ENCODE assay signal across 19 cellular contexts in genomic region chr4:138407329-138407728, GRCh38.
"Had no signal": no experiment of that assay in that cellular context is flagged by ENCODE, and none has a peak within 500 bp of the region (broad histone marks: within the 10 kb centered on the region; RNA-seq: fewer than 3 reads in every experiment).

No MANE protein-coding gene starts in this region.

- H3K4me1 ChIP-seq: colonic mucosa, gastrocnemius medialis, psoas muscle had no signal

- H3K27ac ChIP-seq: body of pancreas, colonic mucosa, gastrocnemius medialis, ovary, psoas muscle, suprapubic skin, transverse colon had no signal

- FAIRE-seq: TTC549 had no signal

- H3K9me3 Mint-ChIP-seq: activated CD4-positive, alpha-beta memory T cell treated with anti-CD3 and anti-CD28 coated beads for 36 hours; natural killer cell treated with Interleukin-12 subunit alpha and Interleukin-12 subunit beta and Interleukin-15 and Interleukin-18, amount 100 ng/mL, for 72 hours; stimulated activated naive CD8-positive, alpha-beta T cell treated with anti-CD3 and anti-CD28 coated beads, Interleukin-15, amount 100 ng/mL, for 72 hours had no signal

- H3K27me3 Mint-ChIP-seq: activated CD4-positive, alpha-beta memory T cell treated with anti-CD3 and anti-CD28 coated beads for 36 hours; natural killer cell treated with Interleukin-12 subunit alpha and Interleukin-12 subunit beta and Interleukin-15 and Interleukin-18, amount 100 ng/mL, for 72 hours; stimulated activated naive CD8-positive, alpha-beta T cell treated with anti-CD3 and anti-CD28 coated beads, Interleukin-15, amount 100 ng/mL, for 72 hours had no signal

- H3K27me3 ChIP-seq: body of pancreas, colonic mucosa, gastrocnemius medialis, ovary, suprapubic skin, transverse colon had no signal

- H3K4me3 ChIP-seq: body of pancreas, colonic mucosa, gastrocnemius medialis, ovary, psoas muscle, suprapubic skin, transverse colon had no signal

- H3K9me3 ChIP-seq: body of pancreas, colonic mucosa, gastrocnemius medialis, ovary, psoas muscle, suprapubic skin, transverse colon had no signal

- DNase-seq: activated CD4-positive, alpha-beta memory T cell treated with anti-CD3 and anti-CD28 coated beads for 36 hours; activated CD4-positive, alpha-beta T cell treated with anti-CD3 and anti-CD28 coated beads for 4 hours; activated naive CD8-positive, alpha-beta T cell treated with anti-CD3 and anti-CD28 coated beads for 36 hours; body of pancreas; central memory CD4-positive, alpha-beta T cell; colonic mucosa; gastrocnemius medialis; head of caudate nucleus; mesendoderm; ovary; psoas muscle; right cardiac atrium; stimulated activated CD4-positive, alpha-beta T cell treated with anti-CD3 and anti-CD28 coated beads, Interleukin-15, amount 100 ng/mL, for 24 hours; stimulated activated CD4-positive, alpha-beta T cell treated with anti-CD3 and anti-CD28 coated beads, Interleukin-2, amount 100 ng/mL, for 48 hours; stimulated activated naive CD8-positive, alpha-beta T cell treated with anti-CD3 and anti-CD28 coated beads, Interleukin-15, amount 100 ng/mL, for 72 hours; transverse colon had no signal

- H3K4me1 Mint-ChIP-seq: activated naive CD8-positive, alpha-beta T cell treated with anti-CD3 and anti-CD28 coated beads for 36 hours; stimulated activated naive CD8-positive, alpha-beta T cell treated with anti-CD3 and anti-CD28 coated beads, Interleukin-15, amount 100 ng/mL, for 72 hours had no signal

- H3K4me3 Mint-ChIP-seq: activated CD4-positive, alpha-beta memory T cell treated with anti-CD3 and anti-CD28 coated beads for 36 hours; activated naive CD8-positive, alpha-beta T cell treated with anti-CD3 and anti-CD28 coated beads for 36 hours; natural killer cell treated with Interleukin-12 subunit alpha and Interleukin-12 subunit beta and Interleukin-15 and Interleukin-18, amount 100 ng/mL, for 72 hours; stimulated activated naive CD8-positive, alpha-beta T cell treated with anti-CD3 and anti-CD28 coated beads, Interleukin-15, amount 100 ng/mL, for 72 hours had no signal

- H3K36me3 ChIP-seq: colonic mucosa, gastrocnemius medialis, ovary, suprapubic skin, transverse colon had no signal

- H3K27ac Mint-ChIP-seq: activated CD4-positive, alpha-beta memory T cell treated with anti-CD3 and anti-CD28 coated beads for 36 hours; activated naive CD8-positive, alpha-beta T cell treated with anti-CD3 and anti-CD28 coated beads for 36 hours; natural killer cell treated with Interleukin-12 subunit alpha and Interleukin-12 subunit beta and Interleukin-15 and Interleukin-18, amount 100 ng/mL, for 72 hours; stimulated activated naive CD8-positive, alpha-beta T cell treated with anti-CD3 and anti-CD28 coated beads, Interleukin-15, amount 100 ng/mL, for 72 hours had no signal

- ATAC-seq: body of pancreas; gastrocnemius medialis; natural killer cell treated with Interleukin-12 subunit alpha and Interleukin-12 subunit beta and Interleukin-15 and Interleukin-18, amount 100 ng/mL, for 72 hours; psoas muscle; stimulated activated naive CD8-positive, alpha-beta T cell treated with anti-CD3 and anti-CD28 coated beads, Interleukin-15, amount 100 ng/mL, for 72 hours had no signal

- H3K36me3 Mint-ChIP-seq: activated CD4-positive, alpha-beta memory T cell treated with anti-CD3 and anti-CD28 coated beads for 36 hours; activated naive CD8-positive, alpha-beta T cell treated with anti-CD3 and anti-CD28 coated beads for 36 hours; natural killer cell treated with Interleukin-12 subunit alpha and Interleukin-12 subunit beta and Interleukin-15 and Interleukin-18, amount 100 ng/mL, for 72 hours had no signal
